In genomic region chr2:230987137-230988020, GRCh38 we compare ENCODE assay signal across 8 cellular contexts. TPM values are rescaled to one million over a fixed set of nuclear protein-coding genes. Genes with fewer than 3 reads are reported as not detected.
DNase-seq lines count a peak whose midpoint lies in the region; ATAC-seq, FAIRE-seq and TF ChIP-seq lines count a peak whose summit lies in the region.

No MANE protein-coding gene starts in this region.

- FAIRE-seq in HTR-8/SVneo (lab: Jason Lieb, UNC) = peak; percentile 33

- POLR2A ChIA-PET in naive thymus-derived CD4-positive, alpha-beta T cell (lab: Charles Lee) = interaction anchor here (0.5 to 1.4 kb wide), 4 partner anchors 121 to 789 kb away, joined by 3 to 5 read pairs (median 4); no protein-coding TSS in a partner anchor

- DNase-seq in GM10266 (ENCODE audit: extremely low spot score) (peak; percentile 93), HTR-8/SVneo (ENCODE audit: insufficient read length, low spot score) (peak; percentile 92), OCI-M2 (lab: John Stamatoyannopoulos, UW; ENCODE audit: unreplicated experiment) (peak; percentile 2), fibroblast of peridontal ligament (ENCODE audit: extremely low read depth) (peak; percentile 60)
- peak; percentile 81 to 90 for DNase-seq in activated T-cell treated with anti-CD3 and anti-CD28 coated beads, Interleukin-2, amount 50 U/mL, for 72 hours
- peak; percentile 54 to 86 (median 68) for DNase-seq in naive thymus-derived CD4-positive, alpha-beta T cell
- peak; percentile 34 to 64 for DNase-seq in stimulated activated CD8-positive, alpha-beta memory T cell treated with anti-CD3 and anti-CD28 coated beads, Interleukin-7, amount 100 ng/mL, for 4 hours (ENCODE audit: low read depth in 2 of 2)

- peak overlapping the region; percentile 59 for H3K4me3 ChIP-seq in naive thymus-derived CD4-positive, alpha-beta T cell (ENCODE audit: low read length)

- no peaks in the 10 kb centered on the region for H3K9me3 ChIP-seq in naive thymus-derived CD4-positive, alpha-beta T cell (ENCODE audit: control insufficient read depth in 2 of 3, low read length in 3 of 3)

- peaks cover 4 to 11% of the 10 kb centered on the region in 2 donors for H3K4me1 ChIP-seq in naive thymus-derived CD4-positive, alpha-beta T cell (ENCODE audit: control insufficient read depth in 2 of 2, insufficient read depth in 2 of 2, low read length in 2 of 2)

- CTCF ChIA-PET in naive thymus-derived CD4-positive, alpha-beta T cell (lab: Charles Lee) = interaction anchor here (0.6 to 3.8 kb wide), 23 partner anchors 12 to 170 kb away, joined by 3 to 47 read pairs (median 4); no protein-coding TSS in a partner anchor

- H3K36me3 ChIP-seq in naive thymus-derived CD4-positive, alpha-beta T cell (ENCODE audit: control insufficient read depth in 2 of 3, insufficient read depth in 3 of 3, low read length in 3 of 3) = no peaks in the 10 kb centered on the region

- TF ChIP-seq CTCF in GM10266 (IDR thresholded peaks at IDR 0.05; ENCODE audit: control insufficient read depth, insufficient read depth, low read depth, missing control alignments) = peak; percentile 98

- H3K27ac ChIP-seq in naive thymus-derived CD4-positive, alpha-beta T cell (ENCODE audit: low read depth, low read length) = no peak overlapping the region

- H3K27me3 Mint-ChIP-seq in activated T-cell treated with anti-CD3 and anti-CD28 coated beads, Interleukin-2, amount 50 U/mL, for 72 hours (ENCODE audit: low read depth) = peaks cover 21% of the 10 kb centered on the region
- peaks cover 6 to 37% (median 13%) of the 10 kb centered on the region in 5 donors for H3K27me3 Mint-ChIP-seq in naive thymus-derived CD4-positive, alpha-beta T cell

- no peak overlapping the region for H3K27ac Mint-ChIP-seq in activated T-cell treated with anti-CD3 and anti-CD28 coated beads, Interleukin-2, amount 50 U/mL, for 72 hours
- peak overlapping the region in 1 of 9 donors; percentile 40 for H3K27ac Mint-ChIP-seq in naive thymus-derived CD4-positive, alpha-beta T cell

- intact Hi-C loops in naive thymus-derived CD4-positive, alpha-beta T cell (cut with micrococcal nuclease) = loop anchor here (1.0 to 2.0 kb wide), 5 partner anchors 63 to 163 kb away; partner anchors contain the start of genes GPR55 (in 2 of the 2) and ITM2C (in 1 of the 2)

- no peaks in the 10 kb centered on the region for H3K9me3 Mint-ChIP-seq in activated T-cell treated with anti-CD3 and anti-CD28 coated beads, Interleukin-2, amount 50 U/mL, for 72 hours
- H3K9me3 Mint-ChIP-seq in naive thymus-derived CD4-positive, alpha-beta T cell = no peaks in the 10 kb centered on the region

- peaks cover 44% of the 10 kb centered on the region for H3K4me1 Mint-ChIP-seq in activated T-cell treated with anti-CD3 and anti-CD28 coated beads, Interleukin-2, amount 50 U/mL, for 72 hours (ENCODE audit: low read depth)
- peaks cover 0 to 34% (median 3%) of the 10 kb centered on the region in 7 donors for H3K4me1 Mint-ChIP-seq in naive thymus-derived CD4-positive, alpha-beta T cell

- ATAC-seq in activated T-cell treated with anti-CD3 and anti-CD28 coated beads, Interleukin-2, amount 50 U/mL, for 72 hours (replicated peaks in 1 of 2) = peak; percentile 24 to 50
- peak; percentile 87 for ATAC-seq in naive thymus-derived CD4-positive, alpha-beta T cell
- no peak for ATAC-seq in HG02938 (IDR thresholded peaks at IDR 0.05; ENCODE audit: unreplicated experiment)

- H3K36me3 Mint-ChIP-seq in activated T-cell treated with anti-CD3 and anti-CD28 coated beads, Interleukin-2, amount 50 U/mL, for 72 hours (ENCODE audit: insufficient read depth in 2 of 2) = peaks cover 1 to 2% of the 10 kb centered on the region in 2 donors
- H3K36me3 Mint-ChIP-seq in naive thymus-derived CD4-positive, alpha-beta T cell = no peaks in the 10 kb centered on the region

- peak overlapping the region; percentile 73 to 77 for H3K4me3 Mint-ChIP-seq in activated T-cell treated with anti-CD3 and anti-CD28 coated beads, Interleukin-2, amount 50 U/mL, for 72 hours
- peak overlapping the region; percentile 19 to 68 (median 47) for H3K4me3 Mint-ChIP-seq in naive thymus-derived CD4-positive, alpha-beta T cell

- no peaks in the 10 kb centered on the region for H3K27me3 ChIP-seq in naive thymus-derived CD4-positive, alpha-beta T cell (ENCODE audit: control insufficient read depth in 2 of 2, insufficient read depth in 2 of 2, low read length in 2 of 2)

RNA-seq across cellular contexts. Expression of gene SPATA3, which starts 8.5 kb away (rescaled TPM):
- total RNA-seq in activated T-cell treated with anti-CD3 and anti-CD28 coated beads, Interleukin-2, amount 50 U/mL, for 72 hours = 1 to 10 TPM; 1.9 to 2.3 TPM
- not detected for total RNA-seq in naive thymus-derived CD4-positive, alpha-beta T cell
- not detected for polyA plus RNA-seq in naive thymus-derived CD4-positive, alpha-beta T cell

RNA-seq across cellular contexts. Expression of gene C2orf72, which starts 49.9 kb away (rescaled TPM):
- 1 to 10 TPM in 1 of 2 donors, under 1 TPM in 1; 0.84 to 1.4 TPM for total RNA-seq in activated T-cell treated with anti-CD3 and anti-CD28 coated beads, Interleukin-2, amount 50 U/mL, for 72 hours
- total RNA-seq in naive thymus-derived CD4-positive, alpha-beta T cell = under 1 TPM in 1 of 5 experiments, not detected in 4; 0.60 TPM
- polyA plus RNA-seq in naive thymus-derived CD4-positive, alpha-beta T cell = not detected

Comparison
In these comparisons a context has a peak if more than half of its experiments do, and no peak if none do; other contexts are left out.
1. DNase-seq: peak in every context shown above with its lines; median percentile 93 in GM10266; 92 in HTR-8/SVneo; 86 in activated T-cell treated with anti-CD3 and anti-CD28 coated beads, Interleukin-2, amount 50 U/mL, for 72 hours; 68 in naive thymus-derived CD4-positive, alpha-beta T cell; 60 in fibroblast of peridontal ligament; 49 in stimulated activated CD8-positive, alpha-beta memory T cell treated with anti-CD3 and anti-CD28 coated beads, Interleukin-7, amount 100 ng/mL, for 4 hours; 2 in OCI-M2.